In genomic region chr16:26987631-26988030, GRCh38 we compare ENCODE assay signal across 20 cellular contexts.
DNase-seq lines count a peak whose midpoint lies in the region; ATAC-seq, FAIRE-seq and TF ChIP-seq lines count a peak whose summit lies in the region.
"Had no signal": no experiment of that assay in that cellular context is flagged by ENCODE, and none has a peak within 500 bp of the region (broad histone marks: within the 10 kb centered on the region; RNA-seq: fewer than 3 reads in every experiment).

No MANE protein-coding gene starts in this region.

- H3K27ac ChIP-seq in AG04450 (ENCODE audit: low read depth, low read length) (peak overlapping the region; percentile 98), colonic mucosa (peak overlapping the region; percentile 7)
- H3K27ac ChIP-seq: ovary had no signal

- H3K9me3 ChIP-seq in AG04450 (ENCODE audit: control insufficient read depth, insufficient read depth, low read length) (no peaks in the 10 kb centered on the region; the same call in 1 of the 2 replicates), colonic mucosa (no peaks in the 10 kb centered on the region)
- H3K9me3 ChIP-seq: ovary, Peyer's patch had no signal

- TF ChIP-seq CTCF in AG04450 (IDR thresholded peaks at IDR 0.05; ENCODE audit: low read depth, low read length): no peak
- TF ChIP-seq CTCF in HFFc6 (IDR thresholded peaks at IDR 0.05): no peak
- TF ChIP-seq CTCF in colonic mucosa (IDR thresholded peaks at IDR 0.05): no peak
- TF ChIP-seq CTCF in D721Med (IDR thresholded peaks at IDR 0.05; ENCODE audit: insufficient read depth, missing control alignments): no peak

- no peaks in the 10 kb centered on the region for H3K27me3 Mint-ChIP-seq in HFFc6 (ENCODE audit: insufficient read depth)

- peak overlapping the region; percentile 36 for H3K4me3 Mint-ChIP-seq in HFFc6
- H3K4me3 Mint-ChIP-seq: central memory CD8-positive, alpha-beta T cell; T-cell had no signal

- H3K27ac Mint-ChIP-seq in HFFc6: peak overlapping the region; percentile 82
- H3K27ac Mint-ChIP-seq: T-cell had no signal

- no peak for ATAC-seq in GM18520 (IDR thresholded peaks at IDR 0.05; ENCODE audit: unreplicated experiment)
- ATAC-seq: T-cell had no signal

- no peaks in the 10 kb centered on the region for H3K36me3 Mint-ChIP-seq in HFFc6 (ENCODE audit: low read depth)
- H3K36me3 Mint-ChIP-seq: T-cell had no signal

- peaks cover 4% of the 10 kb centered on the region; the same call in 1 of the 2 replicates for H3K9me3 Mint-ChIP-seq in HFFc6
- H3K9me3 Mint-ChIP-seq: central memory CD8-positive, alpha-beta T cell; T-cell had no signal

- H3K4me1 Mint-ChIP-seq in HFFc6 (ENCODE audit: low read depth): peaks cover 59% of the 10 kb centered on the region
- H3K4me1 Mint-ChIP-seq: central memory CD8-positive, alpha-beta T cell; T-cell had no signal

- intact Hi-C loops in colonic mucosa (cut with DNase I): no loop called here

- no peak for FAIRE-seq in D721Med (lab: Jason Lieb, UNC)
- FAIRE-seq: A204.1 had no signal

- POLR2A ChIA-PET in AG04450 (lab: Yijun Ruan, JAX): interaction anchor here (0.6 to 1.0 kb wide), 2 partner anchors 44 to 61 kb away, joined by 3 to 4 read pairs; no protein-coding TSS in a partner anchor

- no peak overlapping the region for H3K9ac ChIP-seq in colonic mucosa (ENCODE audit: low read depth in 2 of 2, low read length in 2 of 2)

- CTCF ChIA-PET in AG04450 (lab: Charles Lee): interaction anchor here (0.9 to 3.1 kb wide), 2 partner anchors 78 to 123 kb away, joined by 4 to 17 read pairs; no protein-coding TSS in a partner anchor

- H3K4me1 ChIP-seq in colonic mucosa: no peaks in the 10 kb centered on the region
- H3K4me1 ChIP-seq: Peyer's patch had no signal

- H3K4me3 ChIP-seq in AG04450 (ENCODE audit: low read depth, low read length): no peak overlapping the region
- no peak overlapping the region for H3K4me3 ChIP-seq in colonic mucosa
- H3K4me3 ChIP-seq: ovary, Peyer's patch had no signal

- H3K27me3 ChIP-seq in AG04450 (ENCODE audit: control insufficient read depth, insufficient read depth, low read length): no peaks in the 10 kb centered on the region
- no peaks in the 10 kb centered on the region for H3K27me3 ChIP-seq in colonic mucosa
- H3K27me3 ChIP-seq: ovary, Peyer's patch had no signal

- no peaks in the 10 kb centered on the region for H3K36me3 ChIP-seq in colonic mucosa
- H3K36me3 ChIP-seq: ovary, Peyer's patch had no signal

- DNase-seq in AG04450 (ENCODE audit: low read depth, low spot score): peak; percentile 88
- DNase-seq in HFFc6: peak; percentile 65
- DNase-seq in colonic mucosa: no peak
- DNase-seq in kidney glomerular epithelial cell (lab: John Stamatoyannopoulos, UW): peak; percentile 83
- no peak for DNase-seq in D721Med (ENCODE audit: insufficient read length, low spot score)
- no peak for DNase-seq in SIG-M5 (lab: John Stamatoyannopoulos, UW)
- DNase-seq in NCI-H187 (lab: John Stamatoyannopoulos, UW): no peak
- DNase-seq: activated CD4-positive, CD25-positive, alpha-beta regulatory T cell; activated CD8-positive, alpha-beta memory T cell treated with anti-CD3 and anti-CD28 coated beads, Interleukin-2, amount 50 U/mL, for 4 hours; activated naive CD4-positive, alpha-beta T cell treated with anti-CD3 and anti-CD28 coated beads, Interleukin-2, amount 50 U/mL, for 16 hours; mesendoderm; NCI-H1105 treated with DMSO at 0.1 percent for 48 hours; NCI-H510A; ovary; stimulated activated CD4-positive, alpha-beta T cell treated with anti-CD3 and anti-CD28 coated beads, Interleukin-12 subunit alpha, Interleukin-12 subunit beta, amount 100 ng/mL, for 4 hours; T-cell had no signal

Comparison
In these comparisons a context has a peak if more than half of its experiments do, and no peak if none do; other contexts are left out.
1. DNase-seq: peak in AG04450 (single experiment), HFFc6 (single experiment) and kidney glomerular epithelial cell (single experiment); none in colonic mucosa (single experiment), D721Med (single experiment), SIG-M5 (single experiment) and NCI-H187 (0 of 2).